In the genomic region with DNA sequence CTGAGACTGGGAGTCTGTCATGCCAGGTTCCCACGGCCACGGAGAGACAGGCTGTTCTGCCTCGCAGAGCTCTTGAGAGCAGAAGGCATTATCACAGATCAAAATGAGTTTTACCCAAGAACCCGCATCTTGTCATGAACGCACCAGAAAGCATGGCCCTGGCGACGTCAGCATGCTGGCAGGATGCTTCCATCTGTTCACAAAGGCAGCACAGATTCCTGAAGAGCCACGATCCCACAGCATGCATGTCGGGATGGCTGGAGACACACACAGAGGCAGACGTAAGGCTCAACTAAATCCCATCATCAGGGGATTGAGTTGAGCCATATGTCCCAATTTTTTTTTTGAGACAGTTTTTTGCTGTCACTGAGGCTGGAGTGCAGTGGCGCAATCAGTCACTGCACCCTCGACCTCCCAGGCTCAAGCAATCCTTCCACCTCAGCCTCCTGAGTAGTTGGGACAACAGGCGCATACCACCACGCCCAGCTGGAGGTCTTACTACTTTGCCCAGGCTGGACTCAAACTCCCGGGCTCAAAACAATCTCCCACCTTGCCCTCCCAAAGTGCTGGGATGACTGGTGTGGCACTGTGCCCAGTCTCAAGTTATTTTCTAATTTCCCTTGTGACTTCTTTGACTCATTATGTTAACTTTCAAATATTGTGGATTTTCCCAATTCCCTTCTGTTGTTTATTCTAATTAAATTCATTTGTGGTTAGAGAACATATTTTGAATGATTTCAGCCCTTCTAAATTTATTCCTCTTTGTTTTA, we compare ENCODE assay signal across 1 cellular context.
TF ChIP-seq lines count a peak whose summit lies in the region.

No MANE protein-coding gene starts in this region.

TF ChIP-seq in IMR-90, 13 proteins besides CTCF, POLR2A, EP300 and RAD21:
- TF ChIP-seq MAZ (IDR thresholded peaks at IDR 0.05; ENCODE audit: borderline replicate concordance, low read depth, low read length) (no peak), MXI1 (IDR thresholded peaks at IDR 0.05; ENCODE audit: borderline replicate concordance, low read depth, low read length) (no peak), BHLHE40 (IDR thresholded peaks at IDR 0.05; ENCODE audit: low read depth, low read length) (no peak), CEBPB (IDR thresholded peaks at IDR 0.05; ENCODE audit: low read depth, low read length) (peak; percentile 50; the same call in 1 of the 2 replicates)
